17 cellular contexts compared by ENCODE assay signal in the genomic region with DNA sequence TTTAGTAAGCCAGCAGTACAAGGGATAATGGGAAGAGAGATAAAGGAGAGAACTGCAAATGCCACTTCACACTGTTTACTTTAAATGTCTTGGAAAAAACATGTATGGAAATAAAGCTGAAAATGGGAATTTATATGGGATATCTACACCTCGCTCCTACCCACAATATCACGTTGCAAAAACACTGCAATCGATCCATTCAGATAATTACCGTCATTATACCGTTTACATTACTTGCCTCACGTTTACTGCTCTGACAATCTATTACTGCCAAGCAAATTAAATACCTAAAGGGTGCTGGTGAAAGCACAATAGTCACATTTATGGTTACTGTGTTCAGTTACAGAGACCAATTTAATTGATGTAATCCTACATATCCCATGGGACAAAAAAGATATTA.
"Had no signal": no experiment of that assay in that cellular context is flagged by ENCODE, and none has a peak within 500 bp of the region (broad histone marks: within the 10 kb centered on the region; RNA-seq: fewer than 3 reads in every experiment).

No MANE protein-coding gene starts in this region.

- ATAC-seq: activated CD4-positive, CD25-positive, alpha-beta regulatory T cell treated with anti-CD3 and anti-CD28 coated beads, Interleukin-2, amount 50 U/mL, for 24 hours; activated naive CD8-positive, alpha-beta T cell treated with anti-CD3 and anti-CD28 coated beads, Interleukin-2, amount 50 U/mL, for 24 hours; natural killer cell; right cardiac atrium had no signal

- DNase-seq: activated naive CD4-positive, alpha-beta T cell; activated naive CD8-positive, alpha-beta T cell treated with anti-CD3 and anti-CD28 coated beads, Interleukin-2, amount 50 U/mL, for 24 hours; aorta; effector memory CD4-positive, alpha-beta T cell; foreskin melanocyte; head of caudate nucleus; immature natural killer cell; mesendoderm; natural killer cell; nucleus accumbens; right cardiac atrium; stimulated activated CD4-positive, alpha-beta T cell treated with anti-CD3 and anti-CD28 coated beads, Interleukin-4, amount 100 ng/mL, for 24 hours; stimulated activated naive CD4-positive, alpha-beta T cell; substantia nigra; T1000; transverse colon had no signal
